In the genomic region with DNA sequence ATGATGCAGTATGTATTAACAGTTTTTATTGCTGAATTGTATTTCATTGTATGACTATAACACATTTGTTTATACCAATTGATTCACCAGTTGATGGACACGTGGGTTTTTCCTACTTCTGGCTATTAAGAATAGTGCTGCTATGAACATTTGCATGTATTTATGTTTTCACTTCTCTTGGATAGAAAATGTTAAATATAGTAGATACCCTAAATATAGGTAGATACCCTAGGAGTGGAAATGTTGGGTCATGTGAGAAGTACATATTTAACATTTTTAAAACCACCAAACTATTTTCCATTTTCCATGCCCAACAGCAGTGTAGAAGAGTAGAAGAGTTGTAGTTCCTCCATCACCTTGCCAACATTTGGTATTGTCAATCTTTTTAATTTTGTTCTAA, we compare ENCODE assay signal across 11 cellular contexts.
"Had no signal": no experiment of that assay in that cellular context is flagged by ENCODE, and none has a peak within 500 bp of the region (broad histone marks: within the 10 kb centered on the region; RNA-seq: fewer than 3 reads in every experiment).

No MANE protein-coding gene starts in this region.

- H3K9me3 Mint-ChIP-seq: HFFc6 had no signal

- H3K4me2 ChIP-seq: GM23338 had no signal

- H3K4me3 Mint-ChIP-seq: GM23338, H9, HFFc6 had no signal

- H3K4me1 ChIP-seq: HAP-1 had no signal

- H3K27ac ChIP-seq: GM23248 had no signal

- H3K27ac Mint-ChIP-seq: GM23338, H9, HFFc6 had no signal

- FAIRE-seq: H1, H54 had no signal

- H3K9me3 ChIP-seq: HAP-1 had no signal

- DNase-seq: GM23248, GOT3, H7, H9, HCEC 1CT, HFFc6 had no signal

- H3K4me3 ChIP-seq: GM23248, GM23338, HAP-1 had no signal

- H3K4me1 Mint-ChIP-seq: GM23338 had no signal

- H3K9ac ChIP-seq: GM23248 had no signal

- ATAC-seq: GM23338, HCT116 had no signal

- H2AFZ ChIP-seq: GM23248, GM23338 had no signal
